Comparison of ENCODE assay signal across 10 cellular contexts in the genomic region with DNA sequence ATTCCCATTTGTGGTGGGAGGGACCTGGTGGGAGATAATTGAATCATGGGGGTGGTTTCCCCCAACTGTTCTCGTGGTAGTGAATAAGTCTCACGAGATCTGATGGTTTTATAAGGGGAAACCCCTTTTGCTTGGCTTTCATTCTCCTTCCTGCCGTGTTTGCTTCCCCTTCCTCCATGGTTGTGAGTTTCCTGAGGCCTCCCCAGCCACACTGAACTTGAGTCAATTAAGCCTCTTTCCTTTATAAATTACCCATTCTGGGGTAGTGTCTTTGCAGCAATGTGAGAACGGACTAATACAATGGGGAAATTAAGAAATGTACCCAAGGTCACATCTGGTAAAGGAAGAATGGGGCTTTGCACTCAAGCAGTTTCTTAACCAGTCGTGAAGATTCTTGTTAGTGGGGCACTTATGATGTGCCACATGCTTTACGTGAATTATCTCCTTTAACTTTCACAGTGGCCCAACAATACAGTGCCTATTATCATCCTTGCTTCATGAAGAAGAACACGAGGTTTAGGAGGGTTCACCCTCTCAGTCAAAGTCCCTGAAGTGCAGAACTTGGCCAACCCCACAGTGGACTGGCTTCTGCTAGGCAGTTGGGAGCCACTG.
A peak's percentile ranks its signal among the peaks of the same experiment; 100 is the strongest.
DNase-seq lines count a peak whose midpoint lies in the region; ATAC-seq and TF ChIP-seq lines count a peak whose summit lies in the region.
"Had no signal": no experiment of that assay in that cellular context is flagged by ENCODE, and none has a peak within 500 bp of the region (broad histone marks: within the 10 kb centered on the region; RNA-seq: fewer than 3 reads in every experiment).

No MANE protein-coding gene starts in this region.

- H3K27me3 Mint-ChIP-seq in activated CD4-positive, alpha-beta memory T cell treated with anti-CD3 and anti-CD28 coated beads, Interleukin-2, amount 10 ng/mL, durations not matched to agents 7 days and 5 days = no peaks in the 10 kb centered on the region

- H3K4me1 ChIP-seq in BLaER1 (peaks cover 75% of the 10 kb centered on the region), mucosa of rectum (ENCODE audit: control insufficient read depth in 2 of 2, insufficient read depth in 2 of 2, low read length in 2 of 2) (peaks cover 0 to 8% of the 10 kb centered on the region in 2 donors)

- CTCF ChIA-PET in activated CD4-positive, alpha-beta memory T cell treated with anti-CD3 and anti-CD28 coated beads, Interleukin-2, amount 10 ng/mL, durations not matched to agents 7 days and 5 days (lab: Charles Lee) = interaction anchor here (0.6 to 2.1 kb wide), 12 partner anchors 8 to 289 kb away, joined by 3 to 18 read pairs (median 4); no protein-coding TSS in a partner anchor

- ATAC-seq in GM21723 (IDR thresholded peaks at IDR 0.05; ENCODE audit: unreplicated experiment) = peak; percentile 7

- no peak for TF ChIP-seq CTCF in lower leg skin (IDR thresholded peaks at IDR 0.05)

- H3K36me3 ChIP-seq in BLaER1 = no peaks in the 10 kb centered on the region
- H3K36me3 ChIP-seq in mucosa of rectum (ENCODE audit: control insufficient read depth in 2 of 2, insufficient read depth in 2 of 2, low read length in 2 of 2) = no peaks in the 10 kb centered on the region

- H3K36me3 Mint-ChIP-seq in activated CD4-positive, alpha-beta memory T cell treated with anti-CD3 and anti-CD28 coated beads, Interleukin-2, amount 10 ng/mL, durations not matched to agents 7 days and 5 days (ENCODE audit: low read depth) = peaks cover 11% of the 10 kb centered on the region

- 71 to 74% methylated on average over 7 of the region's 7 CpGs for WGBS in lower leg skin, 2 donors

- peak overlapping the region; percentile 88 for H3K9ac ChIP-seq in BLaER1
- no peak overlapping the region for H3K9ac ChIP-seq in mucosa of rectum (ENCODE audit: low read depth in 1 of 2, low read length in 2 of 2)

- peak overlapping the region; percentile 99 for H3K27ac ChIP-seq in BLaER1
- H3K27ac ChIP-seq in mucosa of rectum (ENCODE audit: low read depth in 2 of 2, low read length in 2 of 2) = peak overlapping the region; percentile 50 to 56

- no peaks in the 10 kb centered on the region for H4K20me1 ChIP-seq in BLaER1

- H3K4me1 Mint-ChIP-seq in activated CD4-positive, alpha-beta memory T cell treated with anti-CD3 and anti-CD28 coated beads, Interleukin-2, amount 10 ng/mL, durations not matched to agents 7 days and 5 days = peaks cover 63% of the 10 kb centered on the region

- peak overlapping the region; percentile 96 for H3K27ac Mint-ChIP-seq in activated CD4-positive, alpha-beta memory T cell treated with anti-CD3 and anti-CD28 coated beads, Interleukin-2, amount 10 ng/mL, durations not matched to agents 7 days and 5 days

- peak overlapping the region; percentile 33 for H3K4me3 Mint-ChIP-seq in activated CD4-positive, alpha-beta memory T cell treated with anti-CD3 and anti-CD28 coated beads, Interleukin-2, amount 10 ng/mL, durations not matched to agents 7 days and 5 days

- H3K9me3 ChIP-seq in BLaER1 (peaks cover 6% of the 10 kb centered on the region; the same call in 1 of the 2 replicates), mucosa of rectum (ENCODE audit: control insufficient read depth in 2 of 2, low read length in 2 of 2) (no peaks in the 10 kb centered on the region)

- no peak for TF ChIP-seq POLR2A in lower leg skin (IDR thresholded peaks at IDR 0.05)

- H3K27me3 ChIP-seq in BLaER1 (no peaks in the 10 kb centered on the region), mucosa of rectum (ENCODE audit: control insufficient read depth in 2 of 2, insufficient read depth in 2 of 2, low read length in 2 of 2) (no peaks in the 10 kb centered on the region)

- POLR2A ChIA-PET in activated CD4-positive, alpha-beta memory T cell treated with anti-CD3 and anti-CD28 coated beads, Interleukin-2, amount 10 ng/mL, durations not matched to agents 7 days and 5 days (lab: Charles Lee) = interaction anchor here (0.7 to 2.4 kb wide), 17 partner anchors 12 to 543 kb away, joined by 3 to 50 read pairs (median 7); partner anchors contain the start of gene TDP1

- peak overlapping the region; percentile 91 for H3K4me2 ChIP-seq in BLaER1

- peak; percentile 24 for DNase-seq in activated CD4-positive, alpha-beta memory T cell treated with anti-CD3 and anti-CD28 coated beads, Interleukin-2, amount 10 ng/mL, durations not matched to agents 7 days and 5 days
- DNase-seq in NCI-H2196 treated with DMSO at 0.1 percent for 48 hours (lab: John Stamatoyannopoulos, UW; ENCODE audit: unreplicated experiment) (no peak), lower leg skin (ENCODE audit: low spot score in 2 of 2) (no peak), NCI-H2227 (lab: John Stamatoyannopoulos, UW; ENCODE audit: unreplicated experiment) (no peak), HUDEP-2 (lab: John Stamatoyannopoulos, UW; ENCODE audit: unreplicated experiment in 76 of 76) (no peak)
- DNase-seq: HCEC 1CT, NCI-H1436 had no signal

- intact Hi-C loops in lower leg skin (cut with DNase I; ENCODE audit: low total_unique reads) = no loop called here

- peaks cover 5% of the 10 kb centered on the region for H3K9me3 Mint-ChIP-seq in activated CD4-positive, alpha-beta memory T cell treated with anti-CD3 and anti-CD28 coated beads, Interleukin-2, amount 10 ng/mL, durations not matched to agents 7 days and 5 days

- H3K4me3 ChIP-seq in BLaER1 = peak overlapping the region; percentile 38
- H3K4me3 ChIP-seq in mucosa of rectum (ENCODE audit: low read length in 2 of 2) = no peak overlapping the region
- no peak overlapping the region for H3K4me3 ChIP-seq in lower leg skin (ENCODE audit: low read depth, poor library complexity, severe bottlenecking)
